Comparison of ENCODE assay signal across 2 cellular contexts in genomic region chr1:204255966-204256365, GRCh38.
TF ChIP-seq lines count a peak whose summit lies in the region.

No MANE protein-coding gene starts in this region.

TF ChIP-seq in IMR-90, 13 proteins besides CTCF, POLR2A, EP300 and RAD21:
- TF ChIP-seq SMC3 (IDR thresholded peaks at IDR 0.05; ENCODE audit: low read depth, low read length), result peak; percentile 15; the same call in 1 of the 2 replicates
- no peak for TF ChIP-seq RFX5 (IDR thresholded peaks at IDR 0.05; ENCODE audit: low read depth, low read length)
TF ChIP-seq in IMR-90: peak in this region for 1.

TF ChIP-seq in H1, 55 proteins besides CTCF, POLR2A, EP300 and RAD21:
- TF ChIP-seq JUND (IDR thresholded peaks at IDR 0.05; ENCODE audit: low read length) (0 out of 2 replicates have a peak, but pooled peaks have one; percentile 15), CEBPB (IDR thresholded peaks at IDR 0.05; ENCODE audit: low read depth, low read length) (no peak)
